ENCODE assay signal across 19 cellular contexts in the genomic region with DNA sequence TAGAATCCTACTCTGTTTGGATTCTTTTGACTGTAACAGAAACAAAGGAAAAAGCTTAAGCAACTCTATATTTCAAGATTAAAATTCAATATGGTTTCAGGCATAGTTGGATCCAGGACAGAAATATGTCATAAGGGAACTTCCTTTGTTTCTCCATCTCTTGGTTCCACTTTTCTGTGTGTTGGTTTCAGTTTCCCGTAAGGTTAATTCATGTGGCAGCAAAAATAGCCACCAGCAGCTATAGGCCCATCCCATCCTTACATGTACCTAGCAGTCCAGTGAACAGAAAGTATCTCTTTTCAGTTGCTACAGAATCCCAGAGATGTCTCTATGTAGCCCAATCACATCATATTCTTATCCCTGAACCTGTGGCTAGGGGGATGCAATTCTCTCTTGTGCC.
"Had no signal": no experiment of that assay in that cellular context is flagged by ENCODE, and none has a peak within 500 bp of the region (broad histone marks: within the 10 kb centered on the region; RNA-seq: fewer than 3 reads in every experiment).

No MANE protein-coding gene starts in this region.

- H3K4me3 ChIP-seq: breast epithelium, lower lobe of right lung, smooth muscle cell had no signal

- H3K9me3 ChIP-seq: breast epithelium, lower lobe of right lung had no signal

- ATAC-seq: activated CD8-positive, alpha-beta memory T cell treated with anti-CD3 and anti-CD28 coated beads, Interleukin-2, amount 10 ng/mL, durations not matched to agents 7 days and 5 days; esophagus mucosa; naive thymus-derived CD8-positive, alpha-beta T cell; right cardiac atrium; stimulated activated naive B cell treated with anti-CD40 and anti-IgM and Interleukin-4, amounts not matched to agents 10 μg/mL and 1 μg/mL and 100 μg/mL, for 72 hours had no signal

- H3K27me3 ChIP-seq: breast epithelium had no signal

- DNase-seq: activated CD8-positive, alpha-beta memory T cell treated with anti-CD3 and anti-CD28 coated beads, Interleukin-2, amount 10 ng/mL, durations not matched to agents 7 days and 5 days; activated gamma-delta T cell; activated naive CD8-positive, alpha-beta T cell treated with anti-CD3 and anti-CD28 coated beads, Interleukin-2, amount 10 ng/mL, durations not matched to agents 7 days and 5 days; activated T-cell treated with anti-CD3 and anti-CD28 coated beads, Interleukin-2, amount 50 U/mL, for 48 hours; anterior cingulate cortex; foreskin fibroblast; glutamatergic neuron; immature natural killer cell; lower lobe of right lung; naive thymus-derived CD8-positive, alpha-beta T cell; nucleus accumbens; right cardiac atrium; stimulated activated CD4-positive, alpha-beta T cell treated with anti-CD3 and anti-CD28 coated beads, Interleukin-1b, Interleukin-23, amount 100 ng/mL, for 48 hours; stimulated activated naive B cell treated with anti-CD40 and anti-IgM and Interleukin-4, amounts not matched to agents 10 μg/mL and 1 μg/mL and 100 μg/mL, for 72 hours; substantia nigra; T-helper 2 cell had no signal

- H3K27ac ChIP-seq: breast epithelium, lower lobe of right lung had no signal

- H3K36me3 ChIP-seq: breast epithelium, lower lobe of right lung had no signal

- H3K4me1 ChIP-seq: breast epithelium, lower lobe of right lung had no signal
